22 cellular contexts compared by ENCODE assay signal in genomic region chr11:46180741-46181140, GRCh38. TPM values are rescaled to one million over a fixed set of nuclear protein-coding genes. Genes with fewer than 3 reads are reported as not detected.
DNase-seq lines count a peak whose midpoint lies in the region; FAIRE-seq and TF ChIP-seq lines count a peak whose summit lies in the region.
"Had no signal": no experiment of that assay in that cellular context is flagged by ENCODE, and none has a peak within 500 bp of the region (broad histone marks: within the 10 kb centered on the region; RNA-seq: fewer than 3 reads in every experiment).

No MANE protein-coding gene starts in this region.

- H3K4me3 ChIP-seq in AG10803 (ENCODE audit: low read length) = no peak overlapping the region
- no peak overlapping the region for H3K4me3 ChIP-seq in BE2C (ENCODE audit: low read depth, low read length)
- H3K4me3 ChIP-seq: GM23338, HAP-1 had no signal

- H3K9me3 ChIP-seq in BE2C = no peaks in the 10 kb centered on the region
- H3K9me3 ChIP-seq: HAP-1 had no signal

- DNase-seq in AG10803 (ENCODE audit: low read depth) (peak; percentile 82), RCC 7860 (ENCODE audit: low spot score) (peak; percentile 14), fibroblast of peridontal ligament (ENCODE audit: extremely low read depth) (peak; percentile 11), kidney tubule cell (ENCODE audit: low spot score) (peak; percentile 23), BE2C (no peak), DMS114 treated with DMSO at 0.1 percent for 48 hours (lab: John Stamatoyannopoulos, UW; ENCODE audit: unreplicated experiment) (no peak)
- DNase-seq in stimulated activated CD4-positive, alpha-beta T cell treated with anti-CD3 and anti-CD28 coated beads, Interleukin-4, amount 100 ng/mL, for 24 hours = no peak
- no peak for DNase-seq in activated CD4-positive, alpha-beta T cell treated with anti-CD3 and anti-CD28 coated beads for 48 hours
- DNase-seq: AML-193; C1 segment of cervical spinal cord; Calu3; CD4-positive, alpha-beta memory T cell; COR-L47; DMS153; DND-41; HFFc6 had no signal

- TF ChIP-seq CTCF in AG10803 (conservative IDR thresholded peaks at IDR 0.05; ENCODE audit: low read length) (no peak), BE2C (IDR thresholded peaks at IDR 0.05; ENCODE audit: low read depth, low read length) (no peak)

- no peaks in the 10 kb centered on the region for H3K36me3 ChIP-seq in BE2C
- H3K36me3 ChIP-seq: HAP-1 had no signal

- no peaks in the 10 kb centered on the region for H3K27me3 ChIP-seq in BE2C

- no peaks in the 10 kb centered on the region for H3K4me1 ChIP-seq in BE2C
- H3K4me1 ChIP-seq: HAP-1 had no signal

- FAIRE-seq in RCC 7860 (lab: Jason Lieb, UNC) = peak; percentile 26
- FAIRE-seq: A204.1, G401.6, GM12891, GM18507 had no signal

RNA-seq across cellular contexts. Expression of gene PHF21A, which starts 59.5 kb away (rescaled TPM):
- polyA plus RNA-seq in BE2C (2012; ENCODE audit: insufficient read depth, insufficient read length, low read depth) = 19.6 TPM

Comparison
In these comparisons a context has a peak if more than half of its experiments do, and no peak if none do; other contexts are left out.
1. DNase-seq: peak in AG10803 (single experiment), RCC 7860 (single experiment), fibroblast of peridontal ligament (single experiment) and kidney tubule cell (single experiment); none in BE2C (single experiment), stimulated activated CD4-positive, alpha-beta T cell treated with anti-CD3 and anti-CD28 coated beads, Interleukin-4, amount 100 ng/mL, for 24 hours (single experiment), activated CD4-positive, alpha-beta T cell treated with anti-CD3 and anti-CD28 coated beads for 48 hours (single experiment) and DMS114 treated with DMSO at 0.1 percent for 48 hours (single experiment).